Comparison of ENCODE assay signal across 22 cellular contexts in genomic region chr11:114616516-114616915, GRCh38. TPM values are rescaled to one million over a fixed set of nuclear protein-coding genes. Genes with fewer than 3 reads are reported as not detected.
DNase-seq lines count a peak whose midpoint lies in the region; ATAC-seq, FAIRE-seq and TF ChIP-seq lines count a peak whose summit lies in the region.
"Had no signal": no experiment of that assay in that cellular context is flagged by ENCODE, and none has a peak within 500 bp of the region (broad histone marks: within the 10 kb centered on the region; RNA-seq: fewer than 3 reads in every experiment).

No MANE protein-coding gene starts in this region.

- no peak overlapping the region for H2AFZ ChIP-seq in H9 (ENCODE audit: low read length)

- H4K20me1 ChIP-seq in H9 (ENCODE audit: control insufficient read depth, insufficient read depth, insufficient read length) = no peaks in the 10 kb centered on the region

- H2AK5ac ChIP-seq in H9 (ENCODE audit: insufficient read length, low read length) = no peak overlapping the region

- H3K9me3 ChIP-seq in colonic mucosa (no peaks in the 10 kb centered on the region), H9 (ENCODE audit: control insufficient read depth, low read depth, low read length) (peaks cover 34% of the 10 kb centered on the region)

- TF ChIP-seq CTCF in GM12865 (IDR thresholded peaks at IDR 0.05; ENCODE audit: insufficient read depth, low read depth, low read length, missing control alignments) = no peak
- no peak for TF ChIP-seq CTCF in colonic mucosa (IDR thresholded peaks at IDR 0.05)
- no peak for TF ChIP-seq CTCF in GM10248 (IDR thresholded peaks at IDR 0.05; ENCODE audit: control extremely low read depth, extremely low read depth, low read depth, missing control alignments)
- no peak for TF ChIP-seq CTCF in H9 (conservative IDR thresholded peaks at IDR 0.05)
- no peak for TF ChIP-seq CTCF in CD14-positive monocyte (IDR thresholded peaks at IDR 0.05)

- no peaks in the 10 kb centered on the region for H3K23me2 ChIP-seq in H9 (ENCODE audit: insufficient read length, low read depth, low read length, poor library complexity, severe bottlenecking)

- H3K79me1 ChIP-seq in H9 (ENCODE audit: insufficient read depth, low read depth, low read length, poor library complexity, severe bottlenecking) = no peaks in the 10 kb centered on the region

- H2BK15ac ChIP-seq in H9 (ENCODE audit: low read depth, low read length) = no peak overlapping the region

- ATAC-seq in left colon = peak; percentile 2

- FAIRE-seq in GM18507 (lab: Jason Lieb, UNC) = peak; percentile 59
- FAIRE-seq: D721Med, H54 had no signal

- H3K36me3 Mint-ChIP-seq in H9 (ENCODE audit: insufficient read depth in 1 of 3, low read depth in 3 of 3) (peaks cover 0 to 3% (median 3%) of the 10 kb centered on the region in 3 experiments; a peak in 2 of 7 replicates), CD14-positive monocyte (no peaks in the 10 kb centered on the region)
- H3K36me3 Mint-ChIP-seq: CD8-positive, alpha-beta memory T cell had no signal

- H3K36me3 ChIP-seq in colonic mucosa = no peaks in the 10 kb centered on the region

- H3K9ac ChIP-seq in colonic mucosa (ENCODE audit: low read depth in 2 of 2, low read length in 2 of 2) (no peak overlapping the region), H9 (ENCODE audit: extremely low read depth, insufficient read length, low read length) (no peak overlapping the region)

- H4K91ac ChIP-seq in H9 (ENCODE audit: insufficient read length, low read depth, low read length) = no peak overlapping the region

- H3K27ac Mint-ChIP-seq in H9 = no peak overlapping the region
- no peak overlapping the region for H3K27ac Mint-ChIP-seq in CD14-positive monocyte
- H3K27ac Mint-ChIP-seq: CD4-positive, alpha-beta T cell; CD8-positive, alpha-beta memory T cell had no signal

- H2BK20ac ChIP-seq in H9 (ENCODE audit: low read depth, low read length, poor library complexity, severe bottlenecking) = no peak overlapping the region

- H2BK120ac ChIP-seq in H9 (ENCODE audit: low read depth, low read length, poor library complexity, severe bottlenecking) = no peak overlapping the region

- WGBS in H9 (ENCODE audit: extremely low coverage, insufficient read length, low lambda C conversion rate) = no CpG with 5 or more reads among the region's 8 CpGs

- intact Hi-C loops in colonic mucosa (cut with DNase I) (no loop called here), left colon (cut with DNase I, micrococcal nuclease) (no loop called here), CD14-positive monocyte (cut with micrococcal nuclease) (no loop called here)

- H3K79me2 ChIP-seq in H9 (ENCODE audit: insufficient read depth, low read length) = no peaks in the 10 kb centered on the region

- no peak overlapping the region for H3K56ac ChIP-seq in H9 (ENCODE audit: insufficient read length, low read depth, low read length)

- H3K27me3 Mint-ChIP-seq in H9 (ENCODE audit: low read depth) (no peaks in the 10 kb centered on the region), CD14-positive monocyte (ENCODE audit: low read depth in 3 of 3) (no peaks in the 10 kb centered on the region)
- H3K27me3 Mint-ChIP-seq: CD4-positive, alpha-beta T cell; CD8-positive, alpha-beta memory T cell had no signal

- H4K8ac ChIP-seq in H9 (replicated peaks; ENCODE audit: insufficient read length, low read depth, low read length) = no peak overlapping the region

- H3K9me3 Mint-ChIP-seq in H9 (peaks cover 41 to 45% of the 10 kb centered on the region in 2 experiments), CD14-positive monocyte (peaks cover 0 to 18% (median 5%) of the 10 kb centered on the region in 7 donors)
- H3K9me3 Mint-ChIP-seq: CD4-positive, alpha-beta T cell; CD8-positive, alpha-beta memory T cell had no signal

- H3K4me3 Mint-ChIP-seq in H9 = no peak overlapping the region
- H3K4me3 Mint-ChIP-seq in CD14-positive monocyte = no peak overlapping the region
- H3K4me3 Mint-ChIP-seq: CD4-positive, alpha-beta T cell; CD8-positive, alpha-beta memory T cell had no signal

- no peak overlapping the region for H3K14ac ChIP-seq in H9 (ENCODE audit: insufficient read depth, low read length)

- H3K4me1 ChIP-seq in colonic mucosa = no peaks in the 10 kb centered on the region
- H3K4me1 ChIP-seq in H9 (ENCODE audit: insufficient read depth, low read length) = no peaks in the 10 kb centered on the region

- no peaks in the 10 kb centered on the region for H3K4me1 Mint-ChIP-seq in H9
- no peaks in the 10 kb centered on the region for H3K4me1 Mint-ChIP-seq in CD14-positive monocyte
- H3K4me1 Mint-ChIP-seq: CD8-positive, alpha-beta memory T cell had no signal

- no peak overlapping the region for H2BK5ac ChIP-seq in H9 (ENCODE audit: insufficient read length, low read length)

- H4K5ac ChIP-seq in H9 (ENCODE audit: insufficient read length, low read depth, low read length) = no peak overlapping the region

- DNase-seq in GM12865 (ENCODE audit: low read depth) (peak; percentile 67), GM18507 (ENCODE audit: extremely low spot score, insufficient read length, low read depth) (no peak), colonic mucosa (peak; percentile 4), left colon (no peak), GM10248 (ENCODE audit: extremely low spot score) (no peak), H9 (no peak), CD14-positive monocyte (ENCODE audit: low spot score) (no peak)
- no peak for DNase-seq in stimulated activated CD4-positive, alpha-beta T cell treated with anti-CD3 and anti-CD28 coated beads, Interleukin-15, amount 100 ng/mL, for 24 hours
- DNase-seq: C1 segment of cervical spinal cord; CD4-positive, alpha-beta T cell; CD8-positive, alpha-beta memory T cell; DMS 273 treated with DMSO at 0.1 percent for 48 hours; DMS79; EL; GDM1; GOT3; HCEC 1CT had no signal

- H3K23ac ChIP-seq in H9 (ENCODE audit: insufficient read length, low read depth, low read length) = no peak overlapping the region

- H3K27ac ChIP-seq in colonic mucosa (no peak overlapping the region), H9 (ENCODE audit: insufficient read length, low read depth, low read length) (no peak overlapping the region)

- no peak overlapping the region for H3T11ph ChIP-seq in H9 (ENCODE audit: low read length)

- no peak overlapping the region for H2BK12ac ChIP-seq in H9 (ENCODE audit: insufficient read length, low read depth, low read length)

- no peak overlapping the region for H3K4ac ChIP-seq in H9 (ENCODE audit: low read depth, low read length)

- H3K4me2 ChIP-seq in H9 (ENCODE audit: insufficient read depth, insufficient read length, low read length) = no peak overlapping the region

- CTCF ChIA-PET in GM10248 (lab: Yijun Ruan, JAX) = no interaction called here

- no peaks in the 10 kb centered on the region for H3K27me3 ChIP-seq in colonic mucosa
- no peaks in the 10 kb centered on the region for H3K27me3 ChIP-seq in H9 (ENCODE audit: insufficient read depth, low read length)

- POLR2A ChIA-PET in GM10248 (lab: Yijun Ruan, JAX) = no interaction called here

- H3K4me3 ChIP-seq in GM12865 (ENCODE audit: low read depth, low read length) (no peak overlapping the region), colonic mucosa (no peak overlapping the region)

- H3K18ac ChIP-seq in H9 (ENCODE audit: insufficient read length, low read depth, low read length) = no peak overlapping the region

RNA-seq across cellular contexts. Expression of gene NXPE4, which starts 20.9 kb away (rescaled TPM):
- 100 to 1,000 TPM in 1 of 2 donors, 10 to 100 TPM in 1; 95.2 to 178 TPM for total RNA-seq in colonic mucosa
- 100 to 1,000 TPM; 142 to 191 TPM for total RNA-seq in left colon
- not detected in 2 replicates for total RNA-seq in H9 (2021)
- not detected for polyA plus RNA-seq in CD14-positive monocyte
- total RNA-seq: A172; A673; CD4-positive, alpha-beta T cell; CD8-positive, alpha-beta memory T cell had no signal
- polyA plus RNA-seq: BJ; CD8-positive, alpha-beta memory T cell had no signal

RNA-seq across cellular contexts. Expression of gene NXPE1, which starts 56.8 kb away (rescaled TPM):
- 100 to 1,000 TPM; 210 to 217 TPM for total RNA-seq in colonic mucosa
- 100 to 1,000 TPM; 202 to 225 TPM for total RNA-seq in left colon
- not detected in 2 replicates for total RNA-seq in H9 (2021)
- not detected for polyA plus RNA-seq in CD14-positive monocyte
- total RNA-seq: A172; A673; CD4-positive, alpha-beta T cell; CD8-positive, alpha-beta memory T cell had no signal
- polyA plus RNA-seq: BJ; CD8-positive, alpha-beta memory T cell had no signal

Comparison
In these comparisons a context has a peak if more than half of its experiments do, and no peak if none do; other contexts are left out.
1. DNase-seq: peak in GM12865 (single experiment) and colonic mucosa (single experiment); none in GM18507 (single experiment), left colon (0 of 2), GM10248 (single experiment), stimulated activated CD4-positive, alpha-beta T cell treated with anti-CD3 and anti-CD28 coated beads, Interleukin-15, amount 100 ng/mL, for 24 hours (single experiment), H9 (single experiment) and CD14-positive monocyte (single experiment).
2. RNA of gene NXPE4, which starts 20.9 kb away (total RNA-seq): 142 to 191 TPM in left colon and 95.2 to 178 TPM in colonic mucosa; not detected in H9; every median in the first group is over 10 times any median in the second.
3. RNA of gene NXPE1, which starts 56.8 kb away (total RNA-seq): 202 to 225 TPM in left colon and 210 to 217 TPM in colonic mucosa; not detected in H9; every median in the first group is over 100 times any median in the second.